19 cellular contexts compared by ENCODE assay signal in the genomic region with DNA sequence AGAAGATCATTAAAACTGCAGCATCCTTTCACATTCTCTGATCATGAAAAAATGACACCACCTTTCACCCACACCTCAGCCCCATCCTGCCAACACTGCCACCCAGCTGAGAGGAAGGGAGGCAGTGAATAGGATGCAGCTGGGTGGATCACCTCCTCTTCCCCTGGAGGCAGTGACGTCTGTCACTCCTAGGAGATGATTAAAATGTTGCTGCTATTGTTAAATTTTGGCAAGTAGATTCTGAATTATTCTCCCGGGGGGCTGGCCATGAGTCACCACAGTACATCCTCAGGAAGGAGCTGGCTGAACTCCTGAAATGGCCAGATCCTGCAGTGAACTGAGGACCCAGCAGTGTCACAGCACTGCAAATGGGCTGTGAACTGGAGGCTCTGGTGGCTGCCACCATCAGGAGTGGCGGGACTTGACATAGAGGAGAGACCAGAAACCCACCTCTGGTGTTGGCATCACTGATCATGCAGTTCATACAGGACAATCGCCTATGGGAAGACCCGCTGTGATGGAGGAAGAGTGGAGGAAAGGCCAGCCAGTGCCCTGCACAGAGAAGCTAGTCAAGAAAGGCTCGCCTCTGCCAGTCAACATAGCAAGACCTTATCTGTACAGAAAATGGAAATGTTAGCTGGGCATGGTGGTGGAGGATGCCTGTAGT.
DNase-seq lines count a peak whose midpoint lies in the region; ATAC-seq and TF ChIP-seq lines count a peak whose summit lies in the region.
"Had no signal": no experiment of that assay in that cellular context is flagged by ENCODE, and none has a peak within 500 bp of the region (broad histone marks: within the 10 kb centered on the region; RNA-seq: fewer than 3 reads in every experiment).

No MANE protein-coding gene starts in this region.

- no peak overlapping the region for H4K5ac ChIP-seq in IMR-90 (ENCODE audit: low read depth, low read length)

- peaks cover 4% of the 10 kb centered on the region; the same call in 1 of the 2 replicates for H3K4me1 ChIP-seq in IMR-90 (ENCODE audit: control insufficient read depth, insufficient read depth, low read length)
- H3K4me1 ChIP-seq in ovary (ENCODE audit: insufficient read depth), result peaks cover 3% of the 10 kb centered on the region

- ATAC-seq in IMR-90 (ENCODE audit: low read depth), result no peak
- ATAC-seq in HG03095 (IDR thresholded peaks at IDR 0.05; ENCODE audit: unreplicated experiment), result no peak
- ATAC-seq in HG03432 (IDR thresholded peaks at IDR 0.05; ENCODE audit: unreplicated experiment), result no peak
- ATAC-seq: activated T-cell treated with anti-CD3 and anti-CD28 coated beads, Interleukin-2, amount 50 U/mL, for 4 hours; effector memory CD8-positive, alpha-beta T cell had no signal

- H3K4me2 ChIP-seq in IMR-90 (ENCODE audit: low read depth, low read length), result no peak overlapping the region

- no peak overlapping the region for H3K56ac ChIP-seq in IMR-90 (ENCODE audit: extremely low read depth, insufficient read depth, low read length)

- no peak overlapping the region for H3K9ac ChIP-seq in IMR-90 (ENCODE audit: low read depth, low read length)

- H4K20me1 ChIP-seq in IMR-90 (ENCODE audit: insufficient read depth, low read length), result no peaks in the 10 kb centered on the region

- no peak overlapping the region for H2BK5ac ChIP-seq in IMR-90 (ENCODE audit: low read depth, low read length, poor library complexity, severe bottlenecking)

- H2BK15ac ChIP-seq in IMR-90 (ENCODE audit: low read depth, low read length), result no peak overlapping the region

- no peak overlapping the region for H3K4me3 ChIP-seq in IMR-90 (ENCODE audit: insufficient read depth, low read depth, low read length)
- no peak overlapping the region for H3K4me3 ChIP-seq in ovary
- no peak overlapping the region for H3K4me3 ChIP-seq in foreskin fibroblast (ENCODE audit: low read depth in 1 of 2, low read length in 2 of 2)
- H3K4me3 ChIP-seq: psoas muscle, transverse colon had no signal

- peak overlapping the region; percentile 35 for H2AFZ ChIP-seq in IMR-90 (replicated peaks; ENCODE audit: low read length, poor library complexity)

- no peak for TF ChIP-seq EP300 in ovary (IDR thresholded peaks at IDR 0.05)

- TF ChIP-seq POLR2A in IMR-90 (IDR thresholded peaks at IDR 0.05; ENCODE audit: low read depth, low read length), result no peak
- TF ChIP-seq POLR2A in ovary (IDR thresholded peaks at IDR 0.05), result no peak

- H4K91ac ChIP-seq in IMR-90 (ENCODE audit: insufficient read depth, low read depth, low read length), result no peak overlapping the region

- H3K36me3 ChIP-seq in IMR-90 (ENCODE audit: control insufficient read depth, insufficient read depth, low read length) (no peaks in the 10 kb centered on the region), ovary (no peaks in the 10 kb centered on the region)
- H3K36me3 ChIP-seq: transverse colon had no signal

- no peak overlapping the region for H3K14ac ChIP-seq in IMR-90 (replicated peaks; ENCODE audit: low read depth, low read length)

- no peak overlapping the region for H2BK120ac ChIP-seq in IMR-90 (ENCODE audit: low read depth, low read length)

- BruUV-seq in IMR-90 (replicated peaks; lab: Mats Ljungman, UMichigan), result no TSS peak

- no peak overlapping the region for H2AK9ac ChIP-seq in IMR-90 (replicated peaks; ENCODE audit: low read depth, low read length, poor library complexity)

- WGBS in IMR-90 (ENCODE audit: extremely low coverage in 2 of 2, insufficient read length in 1 of 2), 2 experiments, result 70% methylated on average over 3 of the region's 6 CpGs; no CpG with 5 or more reads in 1 of the 2 experiments
- 82 to 91% (median 86%) methylated on average over 6 of the region's 6 CpGs for WGBS in ovary, 3 donors

- H3K79me1 ChIP-seq in IMR-90 (ENCODE audit: low read depth in 1 of 2, low read length in 2 of 2), result no peaks in the 10 kb centered on the region

- H3K9me3 ChIP-seq in IMR-90 (ENCODE audit: control insufficient read depth, insufficient read depth, low read length), result peaks cover 12% of the 10 kb centered on the region
- no peaks in the 10 kb centered on the region for H3K9me3 ChIP-seq in ovary

- CTCF ChIA-PET in IMR-90 (lab: Yijun Ruan, JAX), result no interaction called here

- POLR2A ChIA-PET in IMR-90 (lab: Charles Lee; ENCODE audit: unreplicated experiment), result no interaction called here

- intact Hi-C loops in IMR-90 (cut with micrococcal nuclease), result no loop called here
- intact Hi-C loops in ovary (cut with DNase I), result no loop called here

- no peaks in the 10 kb centered on the region for H3K9me1 ChIP-seq in IMR-90 (ENCODE audit: insufficient read depth, low read length)

- H3K23ac ChIP-seq in IMR-90 (ENCODE audit: low read depth, low read length), result no peak overlapping the region

- dilution Hi-C loops in IMR-90 (cut with HindIII; ENCODE audit: low sequenced_read_pairs, unreplicated experiment), result no loop called here

- no peak overlapping the region for H2BK20ac ChIP-seq in IMR-90 (ENCODE audit: low read depth, low read length)

- H3K27ac ChIP-seq in IMR-90 (ENCODE audit: insufficient read depth, low read length) (no peak overlapping the region), ovary (no peak overlapping the region)
- H3K27ac ChIP-seq: psoas muscle, transverse colon had no signal

- peaks cover 8% of the 10 kb centered on the region for H3K27me3 ChIP-seq in IMR-90 (ENCODE audit: control insufficient read depth, insufficient read depth, low read length)
- H3K27me3 ChIP-seq in ovary, result no peaks in the 10 kb centered on the region
- H3K27me3 ChIP-seq: transverse colon had no signal

- no peak overlapping the region for H3K18ac ChIP-seq in IMR-90 (ENCODE audit: low read depth, low read length)

- DNase-seq in IMR-90 (no peak), glomerular endothelial cell (ENCODE audit: extremely low read depth, low read depth, low spot score) (peak; percentile 66), pulmonary artery endothelial cell (ENCODE audit: low read depth, low spot score) (peak; percentile 67), ovary (no peak), foreskin fibroblast (no peak)
- DNase-seq in activated CD8-positive, alpha-beta memory T cell treated with anti-CD3 and anti-CD28 coated beads, Interleukin-2, amount 50 U/mL, for 48 hours, result peak; percentile 22
- DNase-seq: activated CD4-positive, alpha-beta T cell treated with anti-CD3 and anti-CD28 coated beads, Interleukin-2, amount 50 U/mL, for 48 hours; activated naive CD4-positive, alpha-beta T cell treated with anti-CD3 and anti-CD28 coated beads for 36 hours; activated T-cell treated with anti-CD3 and anti-CD28 coated beads, Interleukin-2, amount 50 U/mL, for 4 hours; effector memory CD8-positive, alpha-beta T cell; H7; NCI-H1417 treated with DMSO at 0.1 percent for 48 hours; NCI-H524; psoas muscle; RPMI8226; stimulated activated CD4-positive, alpha-beta T cell treated with anti-CD3 and anti-CD28 coated beads, Interleukin-4, amount 100 ng/mL, for 1 hour; transverse colon had no signal

- no peak overlapping the region for H4K8ac ChIP-seq in IMR-90 (ENCODE audit: low read depth in 2 of 2, low read length in 2 of 2)

- TF ChIP-seq RAD21 in IMR-90 (IDR thresholded peaks at IDR 0.05; ENCODE audit: low read length), result no peak

- H2AK5ac ChIP-seq in IMR-90 (ENCODE audit: low read depth, low read length), result no peak overlapping the region

- no peak overlapping the region for H3K4ac ChIP-seq in IMR-90 (ENCODE audit: low read depth, low read length)

- TF ChIP-seq CTCF in IMR-90 (conservative IDR thresholded peaks at IDR 0.05; ENCODE audit: low read depth, low read length) (no peak), ovary (IDR thresholded peaks at IDR 0.05) (no peak), foreskin fibroblast (IDR thresholded peaks at IDR 0.05; ENCODE audit: low read depth, low read length) (no peak)

- in situ Hi-C loops in IMR-90 (cut with MboI; ENCODE audit: low sequenced_read_pairs), result no loop called here

TF ChIP-seq in IMR-90, 13 proteins besides CTCF, POLR2A, EP300 and RAD21:
- TF ChIP-seq CHD1 (IDR thresholded peaks at IDR 0.05; ENCODE audit: low read depth, low read length) (no peak), MXI1 (IDR thresholded peaks at IDR 0.05; ENCODE audit: borderline replicate concordance, low read depth, low read length) (no peak), MAFK (IDR thresholded peaks at IDR 0.05; ENCODE audit: low read depth, low read length) (no peak), CEBPB (IDR thresholded peaks at IDR 0.05; ENCODE audit: low read depth, low read length) (no peak), FOS (IDR thresholded peaks at IDR 0.05; ENCODE audit: low read depth, low read length) (no peak), RFX5 (IDR thresholded peaks at IDR 0.05; ENCODE audit: low read depth, low read length) (no peak), BHLHE40 (IDR thresholded peaks at IDR 0.05; ENCODE audit: low read depth, low read length) (no peak), SMC3 (IDR thresholded peaks at IDR 0.05; ENCODE audit: low read depth, low read length) (no peak), MAZ (IDR thresholded peaks at IDR 0.05; ENCODE audit: borderline replicate concordance, low read depth, low read length) (no peak), NFE2L2 (IDR thresholded peaks at IDR 0.05; ENCODE audit: low read depth, low read length) (no peak), RCOR1 (IDR thresholded peaks at IDR 0.05; ENCODE audit: insufficient replicate concordance, low read length) (no peak)
- TF ChIP-seq, protein P1, sequence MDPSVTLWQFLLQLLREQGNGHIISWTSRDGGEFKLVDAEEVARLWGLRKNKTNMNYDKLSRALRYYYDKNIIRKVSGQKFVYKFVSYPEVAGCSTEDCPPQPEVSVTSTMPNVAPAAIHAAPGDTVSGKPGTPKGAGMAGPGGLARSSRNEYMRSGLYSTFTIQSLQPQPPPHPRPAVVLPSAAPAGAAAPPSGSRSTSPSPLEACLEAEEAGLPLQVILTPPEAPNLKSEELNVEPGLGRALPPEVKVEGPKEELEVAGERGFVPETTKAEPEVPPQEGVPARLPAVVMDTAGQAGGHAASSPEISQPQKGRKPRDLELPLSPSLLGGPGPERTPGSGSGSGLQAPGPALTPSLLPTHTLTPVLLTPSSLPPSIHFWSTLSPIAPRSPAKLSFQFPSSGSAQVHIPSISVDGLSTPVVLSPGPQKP (IDR thresholded peaks at IDR 0.05; ENCODE audit: borderline replicate concordance, low read depth, low read length), result no peak
- TF ChIP-seq, protein P2, sequence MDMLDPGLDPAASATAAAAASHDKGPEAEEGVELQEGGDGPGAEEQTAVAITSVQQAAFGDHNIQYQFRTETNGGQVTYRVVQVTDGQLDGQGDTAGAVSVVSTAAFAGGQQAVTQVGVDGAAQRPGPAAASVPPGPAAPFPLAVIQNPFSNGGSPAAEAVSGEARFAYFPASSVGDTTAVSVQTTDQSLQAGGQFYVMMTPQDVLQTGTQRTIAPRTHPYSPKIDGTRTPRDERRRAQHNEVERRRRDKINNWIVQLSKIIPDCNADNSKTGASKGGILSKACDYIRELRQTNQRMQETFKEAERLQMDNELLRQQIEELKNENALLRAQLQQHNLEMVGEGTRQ (IDR thresholded peaks at IDR 0.05; ENCODE audit: low read depth, low read length), result no peak

Comparison
In these comparisons a context has a peak if more than half of its experiments do, and no peak if none do; other contexts are left out.
1. DNase-seq: peak in activated CD8-positive, alpha-beta memory T cell treated with anti-CD3 and anti-CD28 coated beads, Interleukin-2, amount 50 U/mL, for 48 hours (single experiment), glomerular endothelial cell (single experiment) and pulmonary artery endothelial cell (single experiment); none in IMR-90 (single experiment), ovary (0 of 5) and foreskin fibroblast (0 of 2).